Comparison of ENCODE assay signal across 17 cellular contexts in the genomic region with DNA sequence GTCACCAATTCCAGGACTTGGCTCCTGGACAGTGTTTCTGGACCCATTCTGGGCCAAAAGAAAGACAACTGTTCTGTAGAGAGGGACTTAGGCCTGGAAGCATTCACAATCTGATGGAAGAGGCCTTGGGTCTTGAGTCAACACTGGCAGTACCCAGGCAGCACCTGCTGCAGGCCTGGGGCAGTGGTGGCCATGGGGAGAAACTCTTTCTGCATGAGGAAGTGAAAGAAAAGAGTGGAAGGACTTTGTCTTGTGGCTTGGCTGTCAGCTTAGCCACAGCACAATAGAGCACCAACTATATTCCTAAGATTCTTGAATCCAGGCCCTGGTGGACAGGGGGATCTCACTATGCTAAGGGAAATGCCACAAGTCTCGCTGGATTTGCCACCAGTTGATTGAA.
DNase-seq lines count a peak whose midpoint lies in the region; ATAC-seq lines count a peak whose summit lies in the region.
"Had no signal": no experiment of that assay in that cellular context is flagged by ENCODE, and none has a peak within 500 bp of the region (broad histone marks: within the 10 kb centered on the region; RNA-seq: fewer than 3 reads in every experiment).

No MANE protein-coding gene starts in this region.

- intact Hi-C loops in dendritic cell treated with granulocyte-macrophage colony-stimulating factor and Interleukin-4, amounts not matched to agents 40 ng/mL and 50 ng/mL, for 4 days (cut with micrococcal nuclease): no loop called here

- H3K27me3 Mint-ChIP-seq in dendritic cell treated with granulocyte-macrophage colony-stimulating factor and Interleukin-4, amounts not matched to agents 40 ng/mL and 50 ng/mL, for 4 days: no peaks in the 10 kb centered on the region
- H3K27me3 Mint-ChIP-seq in T-helper 2 cell treated with Interferon-gamma antibody and Interleukin-4, amounts not matched to agents 5 μg/mL and 100 μg/mL, for 36 hours (ENCODE audit: low read depth): no peaks in the 10 kb centered on the region

- ATAC-seq in GM18909 (IDR thresholded peaks at IDR 0.05; ENCODE audit: poor library complexity, unreplicated experiment) (peak; percentile 76), GM21737 (IDR thresholded peaks at IDR 0.05; ENCODE audit: unreplicated experiment) (peak; percentile 59), HG03378 (IDR thresholded peaks at IDR 0.05; ENCODE audit: unreplicated experiment) (peak; percentile 77)
- ATAC-seq: left lung had no signal

- H3K4me3 Mint-ChIP-seq in dendritic cell treated with granulocyte-macrophage colony-stimulating factor and Interleukin-4, amounts not matched to agents 40 ng/mL and 50 ng/mL, for 4 days: no peak overlapping the region
- no peak overlapping the region for H3K4me3 Mint-ChIP-seq in T-helper 2 cell treated with Interferon-gamma antibody and Interleukin-4, amounts not matched to agents 5 μg/mL and 100 μg/mL, for 36 hours

- peak overlapping the region; percentile 34 for H3K27ac Mint-ChIP-seq in dendritic cell treated with granulocyte-macrophage colony-stimulating factor and Interleukin-4, amounts not matched to agents 40 ng/mL and 50 ng/mL, for 4 days
- H3K27ac Mint-ChIP-seq in T-helper 2 cell treated with Interferon-gamma antibody and Interleukin-4, amounts not matched to agents 5 μg/mL and 100 μg/mL, for 36 hours: no peak overlapping the region
- H3K27ac Mint-ChIP-seq: activated T-helper 2 cell treated with anti-CD3 and anti-CD28 coated beads, Interferon-gamma antibody, Interleukin-2, Interleukin-4, amounts not matched to agents 10 μg/mL and 5 μg/mL and 100 μg/mL, durations not matched to agents 14 hours and 24 hours and 36 hours had no signal

- peaks cover 94% of the 10 kb centered on the region for H3K36me3 Mint-ChIP-seq in dendritic cell treated with granulocyte-macrophage colony-stimulating factor and Interleukin-4, amounts not matched to agents 40 ng/mL and 50 ng/mL, for 4 days (ENCODE audit: low read depth)
- H3K36me3 Mint-ChIP-seq in T-helper 2 cell treated with Interferon-gamma antibody and Interleukin-4, amounts not matched to agents 5 μg/mL and 100 μg/mL, for 36 hours (ENCODE audit: low read depth): peaks cover 42% of the 10 kb centered on the region

- no peak for DNase-seq in T-helper 2 cell treated with Interferon-gamma antibody and Interleukin-4, amounts not matched to agents 5 μg/mL and 100 μg/mL, for 36 hours (ENCODE audit: low spot score)
- DNase-seq in NCI-H446 (lab: John Stamatoyannopoulos, UW): no peak
- no peak for DNase-seq in SHP77 (lab: John Stamatoyannopoulos, UW)
- DNase-seq in NK-92 (lab: John Stamatoyannopoulos, UW; ENCODE audit: unreplicated experiment): no peak
- DNase-seq: DMS153; GM23248; left lung; NCI-H1417; NCI-H345; Peyer's patch; stimulated activated CD4-positive, alpha-beta T cell treated with anti-CD3 and anti-CD28 coated beads, Interleukin-4, amount 100 ng/mL, for 24 hours; tibial artery had no signal

- H3K4me1 Mint-ChIP-seq in dendritic cell treated with granulocyte-macrophage colony-stimulating factor and Interleukin-4, amounts not matched to agents 40 ng/mL and 50 ng/mL, for 4 days (ENCODE audit: low read depth): peaks cover 44% of the 10 kb centered on the region
- H3K4me1 Mint-ChIP-seq in T-helper 2 cell treated with Interferon-gamma antibody and Interleukin-4, amounts not matched to agents 5 μg/mL and 100 μg/mL, for 36 hours (ENCODE audit: low read depth): peaks cover 2% of the 10 kb centered on the region

- peaks cover 18% of the 10 kb centered on the region for H3K9me3 Mint-ChIP-seq in dendritic cell treated with granulocyte-macrophage colony-stimulating factor and Interleukin-4, amounts not matched to agents 40 ng/mL and 50 ng/mL, for 4 days
- H3K9me3 Mint-ChIP-seq in T-helper 2 cell treated with Interferon-gamma antibody and Interleukin-4, amounts not matched to agents 5 μg/mL and 100 μg/mL, for 36 hours: peaks cover 6% of the 10 kb centered on the region
